ENCODE assay signal across 3 cellular contexts in the genomic region with DNA sequence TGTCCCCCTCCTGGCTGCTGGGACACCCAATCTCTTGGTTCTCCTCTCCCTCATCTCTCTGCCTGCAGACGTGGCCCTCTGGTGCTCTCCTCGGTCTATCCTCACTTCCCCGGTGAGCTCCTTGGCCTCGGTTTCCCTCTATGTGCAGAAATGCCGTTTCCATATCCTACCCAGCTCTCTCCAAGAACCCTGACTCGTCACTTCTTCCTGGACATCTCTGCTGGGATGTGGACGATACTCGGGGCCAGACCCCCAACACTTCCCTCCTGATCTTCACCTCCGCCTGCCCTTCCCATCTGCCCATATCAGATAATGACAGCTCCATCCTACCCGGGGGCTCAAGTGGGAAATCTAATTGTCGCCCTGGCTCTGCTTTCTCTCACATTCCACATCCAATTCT.
TF ChIP-seq lines count a peak whose summit lies in the region.

No MANE protein-coding gene starts in this region.

TF ChIP-seq in A549, 52 proteins besides CTCF, POLR2A, EP300 and RAD21:
- TF ChIP-seq KDM5A (IDR thresholded peaks at IDR 0.05) (no peak), CHD4 (IDR thresholded peaks at IDR 0.05; ENCODE audit: borderline replicate concordance) (no peak), MAFK (IDR thresholded peaks at IDR 0.05; ENCODE audit: partially characterized antibody) (peak; percentile 77), CBX8 (IDR thresholded peaks at IDR 0.05) (no peak)
- TF ChIP-seq, protein P1, sequence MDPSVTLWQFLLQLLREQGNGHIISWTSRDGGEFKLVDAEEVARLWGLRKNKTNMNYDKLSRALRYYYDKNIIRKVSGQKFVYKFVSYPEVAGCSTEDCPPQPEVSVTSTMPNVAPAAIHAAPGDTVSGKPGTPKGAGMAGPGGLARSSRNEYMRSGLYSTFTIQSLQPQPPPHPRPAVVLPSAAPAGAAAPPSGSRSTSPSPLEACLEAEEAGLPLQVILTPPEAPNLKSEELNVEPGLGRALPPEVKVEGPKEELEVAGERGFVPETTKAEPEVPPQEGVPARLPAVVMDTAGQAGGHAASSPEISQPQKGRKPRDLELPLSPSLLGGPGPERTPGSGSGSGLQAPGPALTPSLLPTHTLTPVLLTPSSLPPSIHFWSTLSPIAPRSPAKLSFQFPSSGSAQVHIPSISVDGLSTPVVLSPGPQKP (IDR thresholded peaks at IDR 0.05; ENCODE audit: low read depth, low read length), result no peak
- TF ChIP-seq, protein P2, sequence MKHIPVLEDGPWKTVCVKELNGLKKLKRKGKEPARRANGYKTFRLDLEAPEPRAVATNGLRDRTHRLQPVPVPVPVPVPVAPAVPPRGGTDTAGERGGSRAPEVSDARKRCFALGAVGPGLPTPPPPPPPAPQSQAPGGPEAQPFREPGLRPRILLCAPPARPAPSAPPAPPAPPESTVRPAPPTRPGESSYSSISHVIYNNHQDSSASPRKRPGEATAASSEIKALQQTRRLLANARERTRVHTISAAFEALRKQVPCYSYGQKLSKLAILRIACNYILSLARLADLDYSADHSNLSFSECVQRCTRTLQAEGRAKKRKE (CRISPR knock-in tag; IDR thresholded peaks at IDR 0.05; ENCODE audit: low read depth), result no peak

TF ChIP-seq in HCT116, 20 proteins besides CTCF, POLR2A, EP300 and RAD21:
- TF ChIP-seq, protein P3, sequence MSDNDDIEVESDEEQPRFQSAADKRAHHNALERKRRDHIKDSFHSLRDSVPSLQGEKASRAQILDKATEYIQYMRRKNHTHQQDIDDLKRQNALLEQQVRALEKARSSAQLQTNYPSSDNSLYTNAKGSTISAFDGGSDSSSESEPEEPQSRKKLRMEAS (IDR thresholded peaks at IDR 0.05), result no peak
- no peak for TF ChIP-seq SRF (IDR thresholded peaks at IDR 0.05; ENCODE audit: low read depth)
- no peak for TF ChIP-seq POLR2AphosphoS5 (IDR thresholded peaks at IDR 0.05; ENCODE audit: low read depth, low read length)
- TF ChIP-seq FOSL1 (IDR thresholded peaks at IDR 0.05; ENCODE audit: low read depth), result no peak

TF ChIP-seq in K562, 482 proteins besides CTCF, POLR2A, EP300 and RAD21:
- TF ChIP-seq MAFG (tag; conservative IDR thresholded peaks at IDR 0.05) (0 out of 2 replicates have a peak, but pooled peaks have one; percentile 24), ZNF316 (IDR thresholded peaks at IDR 0.05) (peak; percentile 56), C11orf30 (IDR thresholded peaks at IDR 0.05; ENCODE audit: low read depth) (peak; percentile 54; the same call in 1 of the 2 replicates), PYGO2 (tag; IDR thresholded peaks at IDR 0.05) (no peak), MAFF (IDR thresholded peaks at IDR 0.05; ENCODE audit: low read length) (0 out of 2 replicates have a peak, but pooled peaks have one; percentile 14)
- TF ChIP-seq, protein P4, sequence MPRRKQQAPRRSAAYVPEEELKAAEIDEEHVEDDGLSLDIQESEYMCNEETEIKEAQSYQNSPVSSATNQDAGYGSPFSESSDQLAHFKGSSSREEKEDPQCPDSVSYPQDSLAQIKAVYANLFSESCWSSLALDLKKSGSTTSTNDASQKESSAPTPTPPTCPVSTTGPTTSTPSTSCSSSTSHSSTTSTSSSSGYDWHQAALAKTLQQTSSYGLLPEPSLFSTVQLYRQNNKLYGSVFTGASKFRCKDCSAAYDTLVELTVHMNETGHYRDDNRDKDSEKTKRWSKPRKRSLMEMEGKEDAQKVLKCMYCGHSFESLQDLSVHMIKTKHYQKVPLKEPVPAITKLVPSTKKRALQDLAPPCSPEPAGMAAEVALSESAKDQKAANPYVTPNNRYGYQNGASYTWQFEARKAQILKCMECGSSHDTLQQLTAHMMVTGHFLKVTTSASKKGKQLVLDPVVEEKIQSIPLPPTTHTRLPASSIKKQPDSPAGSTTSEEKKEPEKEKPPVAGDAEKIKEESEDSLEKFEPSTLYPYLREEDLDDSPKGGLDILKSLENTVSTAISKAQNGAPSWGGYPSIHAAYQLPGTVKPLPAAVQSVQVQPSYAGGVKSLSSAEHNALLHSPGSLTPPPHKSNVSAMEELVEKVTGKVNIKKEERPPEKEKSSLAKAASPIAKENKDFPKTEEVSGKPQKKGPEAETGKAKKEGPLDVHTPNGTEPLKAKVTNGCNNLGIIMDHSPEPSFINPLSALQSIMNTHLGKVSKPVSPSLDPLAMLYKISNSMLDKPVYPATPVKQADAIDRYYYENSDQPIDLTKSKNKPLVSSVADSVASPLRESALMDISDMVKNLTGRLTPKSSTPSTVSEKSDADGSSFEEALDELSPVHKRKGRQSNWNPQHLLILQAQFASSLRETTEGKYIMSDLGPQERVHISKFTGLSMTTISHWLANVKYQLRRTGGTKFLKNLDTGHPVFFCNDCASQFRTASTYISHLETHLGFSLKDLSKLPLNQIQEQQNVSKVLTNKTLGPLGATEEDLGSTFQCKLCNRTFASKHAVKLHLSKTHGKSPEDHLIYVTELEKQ (CRISPR knock-in tag; IDR thresholded peaks at IDR 0.05), result no peak
